1 cellular context compared by ENCODE assay signal in genomic region chr1:12170263-12170671, GRCh38.
TF ChIP-seq lines count a peak whose summit lies in the region.

No MANE protein-coding gene starts in this region.

TF ChIP-seq in SK-N-SH, 30 proteins besides CTCF, POLR2A, EP300 and RAD21 (continued from another document):
- TF ChIP-seq REST (IDR thresholded peaks at IDR 0.05; ENCODE audit: low read depth, low read length): no peak
- no peak for TF ChIP-seq FOSL2 (IDR thresholded peaks at IDR 0.05; ENCODE audit: borderline replicate concordance, low read depth)
- no peak for TF ChIP-seq EZH2phosphoT487 (IDR thresholded peaks at IDR 0.05; ENCODE audit: borderline replicate concordance, low read depth)
- TF ChIP-seq MEF2A (IDR thresholded peaks at IDR 0.05; ENCODE audit: borderline replicate concordance, low read depth): no peak
- TF ChIP-seq MAX (IDR thresholded peaks at IDR 0.05; ENCODE audit: low read depth): no peak
- no peak for TF ChIP-seq USF1 (IDR thresholded peaks at IDR 0.05; ENCODE audit: borderline replicate concordance, low read depth)
- TF ChIP-seq ZBTB33 (IDR thresholded peaks at IDR 0.05; ENCODE audit: borderline replicate concordance, low read depth): no peak
- TF ChIP-seq RFX5 (IDR thresholded peaks at IDR 0.05; ENCODE audit: low read length): no peak
